ENCODE assay signal across 8 cellular contexts in the genomic region with DNA sequence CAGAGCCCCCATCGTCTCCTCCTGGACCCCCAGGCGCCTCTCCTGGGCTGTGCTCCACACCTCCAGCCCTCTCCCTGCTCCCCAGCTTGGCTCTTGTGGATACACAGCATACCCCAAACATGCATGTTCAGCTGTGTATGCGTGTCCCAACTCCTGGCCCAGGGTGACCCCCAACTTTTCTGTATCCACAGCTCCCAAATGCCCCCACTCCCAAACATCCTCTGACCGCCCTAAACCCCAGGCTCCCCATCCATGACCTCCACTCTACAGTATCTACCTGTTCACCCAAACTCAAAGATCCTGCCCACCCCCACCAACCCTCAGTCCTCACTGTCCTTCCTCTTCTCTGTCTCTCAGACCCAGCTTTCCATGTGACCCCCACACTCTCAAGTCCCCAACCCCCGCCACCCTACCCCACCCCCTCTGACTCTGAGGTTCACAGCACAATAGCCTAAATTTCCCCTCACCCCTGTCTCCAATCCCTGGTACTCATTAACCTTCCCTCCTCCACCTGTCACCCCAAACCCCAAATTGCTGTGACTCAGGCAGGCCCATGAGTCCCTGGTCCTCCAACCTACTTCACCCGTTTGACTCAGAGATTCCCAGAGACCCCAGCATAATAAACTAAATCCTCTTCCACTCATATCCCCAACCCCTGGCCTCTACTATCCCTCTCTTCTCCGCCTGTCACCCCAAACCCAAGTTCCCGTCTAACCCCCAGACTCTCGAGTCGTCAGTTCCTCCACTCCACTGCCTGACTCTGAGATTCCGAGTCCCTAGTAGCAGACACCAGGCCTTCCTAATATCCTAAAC. TPM values are rescaled to one million over a fixed set of nuclear protein-coding genes. Genes with fewer than 3 reads are reported as not detected.
DNase-seq lines count a peak whose midpoint lies in the region; ATAC-seq and TF ChIP-seq lines count a peak whose summit lies in the region.

No MANE protein-coding gene starts in this region.

- CTCF ChIA-PET in WTC11 (lab: Charles Lee): interaction anchor here (0.7 to 2.4 kb wide), 3 partner anchors 24 to 43 kb away, joined by 3 to 19 read pairs (median 3); partner anchors contain the start of gene ZBTB45

- in situ Hi-C loops in GM23248 (cut with MboI): no loop called here

- H3K27ac ChIP-seq in GM23248: peak overlapping the region; percentile 96
- peak overlapping the region; percentile 90 to 100 (median 100) for H3K27ac ChIP-seq in gastroesophageal sphincter

- no peaks in the 10 kb centered on the region for H3K9me2 ChIP-seq in GM23248 (ENCODE audit: insufficient read depth)

- WGBS in GM23248 (ENCODE audit: low coverage in 1 of 2, low lambda C conversion rate in 2 of 2, missing lambda C conversion rate in 2 of 2), 2 experiments: 16 to 24% methylated on average over 11 of the region's 11 CpGs
- WGBS in gastroesophageal sphincter (ENCODE audit: low coverage in 1 of 2), 2 donors: 24 to 26% methylated on average over 10 to 11 of the region's 11 CpGs

- H3K4me3 Mint-ChIP-seq in WTC11: peak overlapping the region; percentile 94

- H3F3A ChIP-seq in GM23248 (ENCODE audit: insufficient read depth): peaks cover 41% of the 10 kb centered on the region

- peaks cover 6% of the 10 kb centered on the region; the same call in 1 of the 2 replicates for H3K36me3 ChIP-seq in GM23248 (ENCODE audit: low read depth)
- peaks cover 0 to 29% of the 10 kb centered on the region in 2 donors for H3K36me3 ChIP-seq in gastroesophageal sphincter

- H3K79me2 ChIP-seq in GM23248 (ENCODE audit: insufficient read depth): peaks cover 52% of the 10 kb centered on the region

- H3K9ac ChIP-seq in GM23248: peak overlapping the region; percentile 96

- H3K27me3 ChIP-seq in GM23248 (replicated peaks; ENCODE audit: insufficient read depth) (no peaks in the 10 kb centered on the region), gastroesophageal sphincter (no peaks in the 10 kb centered on the region)

- H3K4me3 ChIP-seq in GM23248 (peak overlapping the region; percentile 83), gastroesophageal sphincter (peak overlapping the region; percentile 52 to 91), skeletal muscle cell (ENCODE audit: low read depth, low read length) (peak overlapping the region; percentile 58)

- peak overlapping the region; percentile 90 for H3K4me2 ChIP-seq in GM23248 (ENCODE audit: unreplicated experiment)

- H2AFZ ChIP-seq in GM23248: no peak overlapping the region

- H3K9me3 Mint-ChIP-seq in WTC11: no peaks in the 10 kb centered on the region

- H3K36me3 Mint-ChIP-seq in WTC11: peaks cover 24% of the 10 kb centered on the region

- TF ChIP-seq EP300 in gastroesophageal sphincter (IDR thresholded peaks at IDR 0.05): no peak

- H3K9me3 ChIP-seq in GM23248 (ENCODE audit: low read depth): no peaks in the 10 kb centered on the region
- no peaks in the 10 kb centered on the region for H3K9me3 ChIP-seq in gastroesophageal sphincter

- POLR2A ChIA-PET in WTC11 (lab: Charles Lee): interaction anchor here (0.9 to 2.8 kb wide), 2 partner anchors 14 to 38 kb away, joined by 3 to 12 read pairs; partner anchors contain the start of genes TRIM28 and ZBTB45

- H4K20me1 ChIP-seq in GM23248 (ENCODE audit: insufficient read depth): no peaks in the 10 kb centered on the region

- ATAC-seq in WTC11 (no peak), gastroesophageal sphincter (no peak), HG02571 (IDR thresholded peaks at IDR 0.05; ENCODE audit: unreplicated experiment) (no peak)

- H3K4me1 ChIP-seq in GM23248 (ENCODE audit: insufficient read depth) (peaks cover 27% of the 10 kb centered on the region), gastroesophageal sphincter (peaks cover 12 to 79% (median 53%) of the 10 kb centered on the region in 3 donors)

- no peak for TF ChIP-seq CTCF in WTC11 (IDR thresholded peaks at IDR 0.05)
- TF ChIP-seq CTCF in gastroesophageal sphincter (IDR thresholded peaks at IDR 0.05): no peak

- H3K27me3 Mint-ChIP-seq in WTC11 (ENCODE audit: low read depth): peaks cover 32% of the 10 kb centered on the region

- no peak for TF ChIP-seq POLR2A in gastroesophageal sphincter (IDR thresholded peaks at IDR 0.05)

- H3K27ac Mint-ChIP-seq in WTC11: peak overlapping the region; percentile 84

- H3K4me1 Mint-ChIP-seq in WTC11: peaks cover 39% of the 10 kb centered on the region

- peak; percentile 30 for DNase-seq in GM23248
- no peak for DNase-seq in WTC11 (ENCODE audit: low spot score)
- DNase-seq in skeletal muscle cell (ENCODE audit: low read depth): no peak
- DNase-seq in NCI-H2196 (lab: John Stamatoyannopoulos, UW; ENCODE audit: unreplicated experiment): no peak
- no peak for DNase-seq in stimulated activated CD4-positive, alpha-beta T cell treated with anti-CD3 and anti-CD28 coated beads, Interleukin-4, amount 100 ng/mL, for 4 hours
- no peak for DNase-seq in NCI-H187 (lab: John Stamatoyannopoulos, UW)

TF ChIP-seq in WTC11, 78 proteins besides CTCF, POLR2A, EP300 and RAD21 (continues in another document):
- no peak for TF ChIP-seq TEAD4 (CRISPR knock-in tag; IDR thresholded peaks at IDR 0.05)
- no peak for TF ChIP-seq ATF1 (CRISPR knock-in tag; IDR thresholded peaks at IDR 0.05)
- TF ChIP-seq E2F4 (CRISPR knock-in tag; IDR thresholded peaks at IDR 0.05; ENCODE audit: borderline replicate concordance, low read depth): no peak
- TF ChIP-seq ZNF425 (CRISPR knock-in tag; conservative IDR thresholded peaks at IDR 0.05): no peak
- no peak for TF ChIP-seq ZNF219 (CRISPR knock-in tag; IDR thresholded peaks at IDR 0.05; ENCODE audit: borderline replicate concordance)
- TF ChIP-seq ZSCAN18 (CRISPR knock-in tag; IDR thresholded peaks at IDR 0.05): no peak

RNA-seq across cellular contexts. Expression of gene UBE2M, which starts 1.0 kb away (rescaled TPM):
- 60.3 and 60.4 TPM in 2 replicates for total RNA-seq in GM23248 (2014; rRNA removed; shearing (Covaris generic))
- polyA plus RNA-seq in GM23248 (2016; fragmentation: Nextera tagmentation; extraction: Ambion mirVana): 8.7 and 13.9 TPM in 2 replicates
- total RNA-seq in WTC11 (2021) (93.7 to 105 TPM (median 97.1 TPM) in 3 replicates), gastroesophageal sphincter (10 to 100 TPM; 28.1 to 43.6 (median 37.8) TPM)

RNA-seq across cellular contexts. Expression of gene CHMP2A, which starts 2.6 kb away (rescaled TPM):
- total RNA-seq in GM23248 (2014; rRNA removed; shearing (Covaris generic)): 88.6 and 89.2 TPM in 2 replicates
- polyA plus RNA-seq in GM23248 (2016; fragmentation: Nextera tagmentation; extraction: Ambion mirVana): 186 and 193 TPM in 2 replicates
- total RNA-seq in WTC11 (2021) (109 to 126 TPM (median 119 TPM) in 3 replicates), gastroesophageal sphincter (100 to 1,000 TPM in 3 of 4 donors, 10 to 100 TPM in 1; 100.0 to 155 (median 126) TPM)

RNA-seq across cellular contexts. Expression of gene TRIM28, which starts 13.6 kb away (rescaled TPM):
- total RNA-seq in GM23248 (2014; rRNA removed; shearing (Covaris generic)): 263 and 319 TPM in 2 replicates
- polyA plus RNA-seq in GM23248 (2016; fragmentation: Nextera tagmentation; extraction: Ambion mirVana): 61.5 and 62.0 TPM in 2 replicates
- total RNA-seq in WTC11 (2021): 1,095 to 1,221 TPM (median 1,108 TPM) in 3 replicates
- total RNA-seq in gastroesophageal sphincter: 100 to 1,000 TPM; 171 to 274 (median 196) TPM

RNA-seq across cellular contexts. Expression of gene MZF1, which starts 15.7 kb away (rescaled TPM):
- total RNA-seq in GM23248 (2014; rRNA removed; shearing (Covaris generic)): 20.8 and 32.1 TPM in 2 replicates
- 6.7 and 9.0 TPM in 2 replicates for polyA plus RNA-seq in GM23248 (2016; fragmentation: Nextera tagmentation; extraction: Ambion mirVana)
- total RNA-seq in WTC11 (2021): 22.2 to 26.2 TPM (median 23.9 TPM) in 3 replicates
- 10 to 100 TPM; 13.4 to 43.7 (median 22.4) TPM for total RNA-seq in gastroesophageal sphincter

RNA-seq across cellular contexts. Expression of gene ZBTB45, which starts 37.8 kb away (rescaled TPM):
- 5.9 and 9.0 TPM in 2 replicates for total RNA-seq in GM23248 (2014; rRNA removed; shearing (Covaris generic))
- polyA plus RNA-seq in GM23248 (2016; fragmentation: Nextera tagmentation; extraction: Ambion mirVana): 16.0 and 17.9 TPM in 2 replicates
- total RNA-seq in WTC11 (2021) (17.0 to 19.7 TPM (median 18.0 TPM) in 3 replicates), gastroesophageal sphincter (10 to 100 TPM in 3 of 4 donors, 1 to 10 TPM in 1; 9.8 to 14.0 (median 13.4) TPM)
